Comparison of ENCODE assay signal across 8 cellular contexts in the genomic region with DNA sequence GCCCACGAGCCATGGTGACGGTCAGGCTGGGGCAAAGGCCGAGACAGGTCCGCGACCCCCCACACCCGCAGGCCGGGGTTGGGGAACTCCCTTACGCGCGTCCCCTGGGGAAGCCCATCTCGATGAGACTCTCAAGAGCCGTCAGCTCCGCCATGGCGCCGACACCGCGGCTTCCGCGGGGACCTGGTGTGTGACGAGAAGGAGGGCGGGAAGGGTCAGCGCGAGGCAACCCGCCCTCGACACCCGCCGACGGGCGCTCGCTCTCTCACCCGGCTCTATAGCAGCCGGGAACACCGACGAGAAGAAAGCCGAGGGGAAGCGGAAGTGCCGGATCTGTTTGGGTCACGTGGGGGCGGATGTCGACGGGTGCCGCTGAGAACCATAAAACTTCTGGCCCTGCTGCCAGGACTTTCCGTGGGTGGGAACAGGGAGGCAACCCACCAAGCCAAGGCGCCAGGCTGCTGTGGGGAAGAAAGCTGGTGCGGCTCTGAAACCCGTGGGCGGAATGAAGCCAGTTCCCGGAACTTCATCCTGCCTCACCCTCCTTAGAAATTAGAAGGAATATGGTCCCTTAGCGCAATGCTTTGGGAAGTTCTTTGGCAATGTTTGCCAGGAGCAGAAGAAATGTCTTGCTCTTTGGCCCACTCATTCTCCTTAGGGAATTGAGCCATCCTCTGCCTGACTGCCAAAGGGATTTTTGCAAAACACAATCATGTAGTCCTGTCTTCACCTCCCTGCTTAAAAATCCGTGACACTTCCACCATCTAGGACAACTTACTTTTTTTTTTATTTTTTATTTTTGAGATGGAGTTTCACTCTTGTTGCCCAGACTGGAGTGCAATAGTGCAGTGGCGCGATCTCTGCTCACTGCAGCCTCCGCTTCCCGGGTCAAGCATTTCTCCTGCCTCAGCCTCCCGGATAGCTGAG. TPM values are rescaled to one million over a fixed set of nuclear protein-coding genes. Genes with fewer than 3 reads are reported as not detected.
DNase-seq lines count a peak whose midpoint lies in the region; ATAC-seq and TF ChIP-seq lines count a peak whose summit lies in the region.

A gene with protein sequence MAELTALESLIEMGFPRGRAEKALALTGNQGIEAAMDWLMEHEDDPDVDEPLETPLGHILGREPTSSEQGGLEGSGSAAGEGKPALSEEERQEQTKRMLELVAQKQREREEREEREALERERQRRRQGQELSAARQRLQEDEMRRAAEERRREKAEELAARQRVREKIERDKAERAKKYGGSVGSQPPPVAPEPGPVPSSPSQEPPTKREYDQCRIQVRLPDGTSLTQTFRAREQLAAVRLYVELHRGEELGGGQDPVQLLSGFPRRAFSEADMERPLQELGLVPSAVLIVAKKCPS (minus strand): TSS at position 304 of the 927 bp plus-strand sequence. CDS start 150 bp downstream, at position 154.

- WGBS in stomach, 5 donors, result 5 to 8% (median 7%) methylated on average over 34 to 55 of the region's 55 CpGs

- peak; percentile 64 for ATAC-seq in GM21576 (IDR thresholded peaks at IDR 0.05; ENCODE audit: unreplicated experiment)

- TF ChIP-seq CTCF in fibroblast of villous mesenchyme (IDR thresholded peaks at IDR 0.05; ENCODE audit: insufficient read depth, low read depth, low read length) (no peak), neural crest cell (conservative IDR thresholded peaks at IDR 0.05) (no peak), stomach (IDR thresholded peaks at IDR 0.05) (no peak)

- peaks cover 18 to 50% (median 35%) of the 10 kb centered on the region in 4 donors for H3K4me1 ChIP-seq in stomach

- no peak for TF ChIP-seq POLR2A in stomach (IDR thresholded peaks at IDR 0.05)

- H3K9me3 Mint-ChIP-seq in neural crest cell, result no peaks in the 10 kb centered on the region

- peaks cover 23 to 40% (median 39%) of the 10 kb centered on the region in 4 donors for H3K36me3 ChIP-seq in stomach

- H3K27ac ChIP-seq in stomach, result peak within 1 kb of the TSS; percentile 91 to 95 (median 93)

- H3K4me3 ChIP-seq in fibroblast of villous mesenchyme (ENCODE audit: low read depth, low read length) (peak within 1 kb of the TSS; percentile 99), stomach (peak within 1 kb of the TSS; percentile 92 to 99 (median 99))

- no peaks in the 10 kb centered on the region for H3K27me3 ChIP-seq in stomach

- H3K27ac Mint-ChIP-seq in neural crest cell (ENCODE audit: unreplicated experiment), result peak within 1 kb of the TSS; percentile 90

- intact Hi-C loops in stomach (cut with DNase I; ENCODE audit: low total_unique reads), result no loop called here

- H3K4me1 Mint-ChIP-seq in neural crest cell, result peaks cover 32% of the 10 kb centered on the region

- peaks cover 5% of the 10 kb centered on the region for H3K36me3 Mint-ChIP-seq in neural crest cell (ENCODE audit: low read depth)

- peak; percentile 69 for DNase-seq in CMK (ENCODE audit: low read depth)
- DNase-seq in M059J (ENCODE audit: low read depth), result peak; percentile 83
- peak; percentile 89 for DNase-seq in SIG-M5 treated with dmso at 0.1 percent for 504 hours (lab: John Stamatoyannopoulos, UW; ENCODE audit: unreplicated experiment)
- peak; percentile 74 for DNase-seq in activated gamma-delta T cell (lab: John Stamatoyannopoulos, UW)
- peak; percentile 89 for DNase-seq in fibroblast of villous mesenchyme (ENCODE audit: low read depth)
- DNase-seq in neural crest cell (ENCODE audit: low read depth, low spot score), result peak; percentile 71
- peak; percentile 89 for DNase-seq in stomach

- no peaks in the 10 kb centered on the region for H3K27me3 Mint-ChIP-seq in neural crest cell (ENCODE audit: low read depth)

- peak within 1 kb of the TSS; percentile 92 for H3K4me3 Mint-ChIP-seq in neural crest cell

- no peaks in the 10 kb centered on the region for H3K9me3 ChIP-seq in stomach

- TF ChIP-seq EP300 in stomach (IDR thresholded peaks at IDR 0.05), result no peak

RNA-seq across cellular contexts. Expression of the gene that starts here (rescaled TPM):
- 80.6 and 116 TPM in 2 replicates for total RNA-seq in M059J (2014; rRNA removed; shearing (Covaris generic))
- total RNA-seq in fibroblast of villous mesenchyme (52.7 and 108 TPM in 2 replicates), neural crest cell (103 and 113 TPM in 2 replicates), stomach (100 to 1,000 TPM in 3 of 5 donors, 10 to 100 TPM in 2; 78.6 to 236 (median 151) TPM)
- 100 to 1,000 TPM; 113 to 236 (median 194) TPM for polyA plus RNA-seq in stomach

Comparison
In these comparisons a context has a peak if more than half of its experiments do, and no peak if none do; other contexts are left out.
1. Peak in every context shown above with its lines: DNase-seq, ATAC-seq, H3K4me3 ChIP-seq and H3K27ac ChIP-seq.